ENCODE assay signal across 1 cellular context in genomic region chr4:8439168-8439567, GRCh38.
TF ChIP-seq lines count a peak whose summit lies in the region.

No MANE protein-coding gene starts in this region.

TF ChIP-seq in HCT116, 20 proteins besides CTCF, POLR2A, EP300 and RAD21 (continued from another document):
- no peak for TF ChIP-seq ZBTB33 (IDR thresholded peaks at IDR 0.05; ENCODE audit: extremely low read depth, insufficient replicate concordance, low read length)
- no peak for TF ChIP-seq ZNF274 (IDR thresholded peaks at IDR 0.05; ENCODE audit: low read depth, low read length)
TF ChIP-seq in HCT116: peak in this region for 0.
